In the genomic region with DNA sequence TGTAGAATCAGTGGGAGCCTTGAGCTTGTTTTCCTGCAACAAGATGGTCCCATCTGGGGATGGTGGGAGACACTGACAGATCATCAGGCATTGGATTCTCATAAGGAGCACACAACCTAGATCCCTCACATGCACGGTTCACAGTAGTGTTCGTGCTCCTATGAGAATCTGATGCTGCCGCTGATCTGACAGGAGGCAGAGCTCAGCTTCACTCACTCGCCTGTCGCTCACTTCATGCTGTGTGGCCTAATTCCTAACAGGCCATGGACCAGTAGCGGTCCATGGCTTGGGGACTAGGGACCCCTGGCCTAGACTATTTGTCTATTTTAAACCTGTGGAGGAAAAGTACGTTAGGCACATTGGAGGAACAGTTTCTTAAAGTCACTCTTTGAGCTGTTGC, we compare ENCODE assay signal across 27 cellular contexts.
"Had no signal": no experiment of that assay in that cellular context is flagged by ENCODE, and none has a peak within 500 bp of the region (broad histone marks: within the 10 kb centered on the region; RNA-seq: fewer than 3 reads in every experiment).

No MANE protein-coding gene starts in this region.

- H3K9me3 ChIP-seq: ascending aorta, body of pancreas had no signal

- H3K27me3 Mint-ChIP-seq: activated B cell treated with CpG ODN at 0.5 μM for 24 hours; activated naive CD8-positive, alpha-beta T cell treated with anti-CD3 and anti-CD28 coated beads, Interleukin-2, amount 50 U/mL, for 24 hours; activated T-cell treated with anti-CD3 and anti-CD28 coated beads, Interleukin-2, amount 50 U/mL, for 24 hours; T-cell had no signal

- DNase-seq: activated B cell treated with CpG ODN at 0.5 μM for 24 hours; activated CD4-positive, alpha-beta T cell treated with anti-CD3 and anti-CD28 coated beads for 1 hour; activated CD4-positive, alpha-beta T cell treated with anti-CD3 and anti-CD28 coated beads, Interleukin-2, amount 10 ng/mL, durations not matched to agents 24 days and 14 days; activated CD4-positive, alpha-beta T cell treated with anti-CD3 and anti-CD28 coated beads, Interleukin-2, amount 50 U/mL, for 48 hours; activated CD8-positive, alpha-beta memory T cell treated with anti-CD3 and anti-CD28 coated beads, Interleukin-2, amount 10 ng/mL, durations not matched to agents 7 days and 5 days; activated effector memory CD4-positive, alpha-beta T cell treated with Interleukin-2 at 50 U/mL for 16 hours; activated naive CD4-positive, alpha-beta T cell; activated naive CD8-positive, alpha-beta T cell treated with anti-CD3 and anti-CD28 coated beads, Interleukin-2, amount 50 U/mL, for 24 hours; activated T-cell treated with anti-CD3 and anti-CD28 coated beads, Interleukin-2, amount 50 U/mL, for 24 hours; amniotic stem cell; MM.1S; NCI-H1105 treated with DMSO at 0.1 percent for 48 hours; NCI-H1436 treated with DMSO at 0.1 percent for 48 hours; NCI-H187; NCI-H2081; NCI-H446; NCI-H524; PC-9; T-helper 2 cell; T1000 had no signal

- ATAC-seq: activated CD8-positive, alpha-beta memory T cell treated with anti-CD3 and anti-CD28 coated beads, Interleukin-2, amount 10 ng/mL, durations not matched to agents 7 days and 5 days; activated naive CD4-positive, alpha-beta T cell treated with anti-CD3 and anti-CD28 coated beads, Interleukin-2, amount 50 U/mL, for 72 hours; activated naive CD8-positive, alpha-beta T cell treated with anti-CD3 and anti-CD28 coated beads, Interleukin-2, amount 50 U/mL, for 24 hours; body of pancreas; T-cell had no signal

- H3K27ac ChIP-seq: ascending aorta, body of pancreas, cardiac muscle cell, PC-9, SK-N-MC had no signal

- H3K4me1 Mint-ChIP-seq: activated B cell treated with CpG ODN at 0.5 μM for 24 hours; activated CD4-positive, alpha-beta T cell treated with anti-CD3 and anti-CD28 coated beads, Interleukin-2, amount 10 ng/mL, durations not matched to agents 24 days and 14 days; activated CD8-positive, alpha-beta memory T cell treated with anti-CD3 and anti-CD28 coated beads, Interleukin-2, amount 10 ng/mL, durations not matched to agents 7 days and 5 days; activated naive CD8-positive, alpha-beta T cell treated with anti-CD3 and anti-CD28 coated beads, Interleukin-2, amount 50 U/mL, for 24 hours; T-cell had no signal

- H3K4me1 ChIP-seq: ascending aorta, body of pancreas had no signal

- H3K4me3 ChIP-seq: ascending aorta, body of pancreas, cardiac muscle cell, PC-9, SK-N-MC had no signal

- H3K36me3 ChIP-seq: ascending aorta, cardiac muscle cell had no signal

- H3K27me3 ChIP-seq: ascending aorta, body of pancreas, cardiac muscle cell had no signal

- H3K9me3 Mint-ChIP-seq: activated B cell treated with CpG ODN at 0.5 μM for 24 hours; activated CD4-positive, alpha-beta T cell treated with anti-CD3 and anti-CD28 coated beads, Interleukin-2, amount 10 ng/mL, durations not matched to agents 24 days and 14 days; activated naive CD4-positive, alpha-beta T cell treated with anti-CD3 and anti-CD28 coated beads, Interleukin-2, amount 50 U/mL, for 72 hours; activated naive CD8-positive, alpha-beta T cell treated with anti-CD3 and anti-CD28 coated beads, Interleukin-2, amount 50 U/mL, for 24 hours; activated T-cell treated with anti-CD3 and anti-CD28 coated beads, Interleukin-2, amount 50 U/mL, for 24 hours; activated T-helper 1 cell treated with anti-CD3 and anti-CD28 coated beads, Interleukin-12 subunit alpha, Interleukin-12 subunit beta, Interleukin-2, Interleukin-4 antibody, amounts not matched to agents 30 ng/mL and 10 ng/mL and 1 ng/mL, durations not matched to agents 14 hours and 24 hours and 36 hours; T-cell had no signal

- H3K4me3 Mint-ChIP-seq: activated B cell treated with CpG ODN at 0.5 μM for 24 hours; activated CD4-positive, alpha-beta T cell treated with anti-CD3 and anti-CD28 coated beads, Interleukin-2, amount 10 ng/mL, durations not matched to agents 24 days and 14 days; activated CD8-positive, alpha-beta memory T cell treated with anti-CD3 and anti-CD28 coated beads, Interleukin-2, amount 10 ng/mL, durations not matched to agents 7 days and 5 days; activated naive CD8-positive, alpha-beta T cell treated with anti-CD3 and anti-CD28 coated beads, Interleukin-2, amount 50 U/mL, for 24 hours; activated T-cell treated with anti-CD3 and anti-CD28 coated beads, Interleukin-2, amount 50 U/mL, for 24 hours; activated T-helper 1 cell treated with anti-CD3 and anti-CD28 coated beads, Interleukin-12 subunit alpha, Interleukin-12 subunit beta, Interleukin-2, Interleukin-4 antibody, amounts not matched to agents 30 ng/mL and 10 ng/mL and 1 ng/mL, durations not matched to agents 14 hours and 24 hours and 36 hours; T-cell had no signal

- H3K36me3 Mint-ChIP-seq: activated CD8-positive, alpha-beta memory T cell treated with anti-CD3 and anti-CD28 coated beads, Interleukin-2, amount 10 ng/mL, durations not matched to agents 7 days and 5 days; activated naive CD4-positive, alpha-beta T cell treated with anti-CD3 and anti-CD28 coated beads, Interleukin-2, amount 50 U/mL, for 72 hours; T-cell had no signal

- H3K27ac Mint-ChIP-seq: activated B cell treated with CpG ODN at 0.5 μM for 24 hours; activated CD4-positive, alpha-beta T cell treated with anti-CD3 and anti-CD28 coated beads, Interleukin-2, amount 10 ng/mL, durations not matched to agents 24 days and 14 days; activated CD8-positive, alpha-beta memory T cell treated with anti-CD3 and anti-CD28 coated beads, Interleukin-2, amount 10 ng/mL, durations not matched to agents 7 days and 5 days; activated naive CD4-positive, alpha-beta T cell treated with anti-CD3 and anti-CD28 coated beads, Interleukin-2, amount 50 U/mL, for 72 hours; activated naive CD8-positive, alpha-beta T cell treated with anti-CD3 and anti-CD28 coated beads, Interleukin-2, amount 50 U/mL, for 24 hours; activated T-cell treated with anti-CD3 and anti-CD28 coated beads, Interleukin-2, amount 50 U/mL, for 24 hours; activated T-helper 1 cell treated with anti-CD3 and anti-CD28 coated beads, Interleukin-12 subunit alpha, Interleukin-12 subunit beta, Interleukin-2, Interleukin-4 antibody, amounts not matched to agents 30 ng/mL and 10 ng/mL and 1 ng/mL, durations not matched to agents 14 hours and 24 hours and 36 hours; T-cell had no signal
